8 cellular contexts compared by ENCODE assay signal in genomic region chr10:112793197-112793921, GRCh38.
DNase-seq lines count a peak whose midpoint lies in the region; ATAC-seq and TF ChIP-seq lines count a peak whose summit lies in the region.

No MANE protein-coding gene starts in this region.

- intact Hi-C loops in CD8-positive, alpha-beta T cell (cut with DNase I, micrococcal nuclease): no loop called here

- no peaks in the 10 kb centered on the region for H3K36me3 Mint-ChIP-seq in endodermal cell (ENCODE audit: low read depth)
- H3K36me3 Mint-ChIP-seq in CD8-positive, alpha-beta T cell: peaks cover 14% of the 10 kb centered on the region

- no peaks in the 10 kb centered on the region for H3K27me3 ChIP-seq in endodermal cell (ENCODE audit: control insufficient read depth, insufficient read depth, low read length, poor library complexity, severe bottlenecking)
- H3K27me3 ChIP-seq in neuronal stem cell (ENCODE audit: control insufficient read depth in 3 of 3, insufficient read depth in 3 of 3, low read depth in 1 of 3, low read length in 3 of 3): no peaks in the 10 kb centered on the region
- no peaks in the 10 kb centered on the region for H3K27me3 ChIP-seq in CD8-positive, alpha-beta T cell (ENCODE audit: insufficient read depth, low read length)

- peak overlapping the region; percentile 24 for H3K27ac Mint-ChIP-seq in endodermal cell
- no peak overlapping the region for H3K27ac Mint-ChIP-seq in CD8-positive, alpha-beta T cell

- H2AFZ ChIP-seq in neuronal stem cell (ENCODE audit: low read length): no peak overlapping the region

- TF ChIP-seq CTCF in LNCaP clone FGC (IDR thresholded peaks at IDR 0.05; ENCODE audit: control insufficient read depth, extremely low read depth, insufficient read depth) (no peak), endodermal cell (conservative IDR thresholded peaks at IDR 0.05) (no peak)
- no peak for TF ChIP-seq CTCF in CD8-positive, alpha-beta T cell (IDR thresholded peaks at IDR 0.05)

- no peak overlapping the region for H3K23ac ChIP-seq in neuronal stem cell (ENCODE audit: low read depth, low read length, poor library complexity)

- H4K8ac ChIP-seq in neuronal stem cell (ENCODE audit: low read depth, low read length): no peak overlapping the region

- H3K4me1 Mint-ChIP-seq in endodermal cell: peaks cover 45% of the 10 kb centered on the region
- H3K4me1 Mint-ChIP-seq in CD8-positive, alpha-beta T cell (ENCODE audit: low read depth): no peaks in the 10 kb centered on the region

- no peak overlapping the region for H3K4me2 ChIP-seq in neuronal stem cell (ENCODE audit: insufficient read depth, low read length, poor library complexity, severe bottlenecking)

- H3K9me3 Mint-ChIP-seq in endodermal cell: peaks cover 9% of the 10 kb centered on the region
- H3K9me3 Mint-ChIP-seq in CD8-positive, alpha-beta T cell: peaks cover 11% of the 10 kb centered on the region

- H3K79me1 ChIP-seq in neuronal stem cell (ENCODE audit: low read depth, low read length): no peaks in the 10 kb centered on the region

- no peak overlapping the region for H3K27ac ChIP-seq in endodermal cell (ENCODE audit: low read depth, low read length)
- peak overlapping the region; percentile 5 for H3K27ac ChIP-seq in neuronal stem cell (replicated peaks; ENCODE audit: low read length)
- H3K27ac ChIP-seq in CD8-positive, alpha-beta T cell (ENCODE audit: low read depth, low read length): no peak overlapping the region

- H2BK120ac ChIP-seq in neuronal stem cell (ENCODE audit: low read depth, low read length): no peak overlapping the region

- H3K27me3 Mint-ChIP-seq in endodermal cell (ENCODE audit: insufficient read depth): no peaks in the 10 kb centered on the region
- H3K27me3 Mint-ChIP-seq in CD8-positive, alpha-beta T cell (ENCODE audit: low read depth): no peaks in the 10 kb centered on the region

- no peak overlapping the region for H2BK12ac ChIP-seq in neuronal stem cell (ENCODE audit: low read length)

- no peak overlapping the region for H2BK15ac ChIP-seq in neuronal stem cell (ENCODE audit: low read length)

- H3K4ac ChIP-seq in neuronal stem cell (ENCODE audit: low read length): no peak overlapping the region

- H3K4me3 Mint-ChIP-seq in endodermal cell: no peak overlapping the region
- H3K4me3 Mint-ChIP-seq in CD8-positive, alpha-beta T cell: no peak overlapping the region

- no peak for ATAC-seq in CD8-positive, alpha-beta T cell
- no peak for ATAC-seq in GM21576 (IDR thresholded peaks at IDR 0.05; ENCODE audit: unreplicated experiment)

- H2BK5ac ChIP-seq in neuronal stem cell (ENCODE audit: low read length): no peak overlapping the region

- H3K4me3 ChIP-seq in LNCaP clone FGC (ENCODE audit: low read depth, low read length): no peak overlapping the region
- H3K4me3 ChIP-seq in endodermal cell (ENCODE audit: low read length): no peak overlapping the region
- no peak overlapping the region for H3K4me3 ChIP-seq in neuronal stem cell (ENCODE audit: low read length in 2 of 2)
- H3K4me3 ChIP-seq in CD8-positive, alpha-beta T cell (ENCODE audit: low read depth, low read length): no peak overlapping the region

- H3K4me1 ChIP-seq in endodermal cell (ENCODE audit: control insufficient read depth, insufficient read depth, low read length) (peaks cover 16% of the 10 kb centered on the region), neuronal stem cell (ENCODE audit: control insufficient read depth in 2 of 2, insufficient read depth in 1 of 2, low read depth in 1 of 2, low read length in 2 of 2) (peaks cover 20 to 29% of the 10 kb centered on the region in 2 donors)
- no peaks in the 10 kb centered on the region for H3K4me1 ChIP-seq in CD8-positive, alpha-beta T cell (ENCODE audit: insufficient read depth, low read length)

- H3K9ac ChIP-seq in endodermal cell (ENCODE audit: extremely low read depth, low read length, poor library complexity, severe bottlenecking): no peak overlapping the region
- H3K9ac ChIP-seq in neuronal stem cell (ENCODE audit: low read depth, low read length, poor library complexity): no peak overlapping the region

- POLR2A ChIA-PET in CD8-positive, alpha-beta T cell (lab: Charles Lee): no interaction called here

- CTCF ChIA-PET in CD8-positive, alpha-beta T cell (lab: Charles Lee): no interaction called here

- WGBS in endodermal cell (ENCODE audit: insufficient coverage in 1 of 2, insufficient read length in 1 of 2), 2 experiments: 68 to 71% methylated on average over 8 of the region's 8 CpGs
- WGBS in neuronal stem cell (ENCODE audit: extremely low coverage in 2 of 2, insufficient read length in 2 of 2, insufficient replicate concordance in 1 of 2), 2 donors: no CpG with 5 or more reads among the region's 8 CpGs

- H2AK5ac ChIP-seq in neuronal stem cell (ENCODE audit: low read depth, low read length): no peak overlapping the region

- DNase-seq in EH (ENCODE audit: low read depth) (peak; percentile 57), LNCaP clone FGC (ENCODE audit: low read depth) (peak; percentile 30), endodermal cell (no peak), neuronal stem cell (ENCODE audit: low spot score) (no peak), retina (no peak), mesenteric fat pad (ENCODE audit: low spot score) (no peak)
- DNase-seq in CD8-positive, alpha-beta T cell: no peak

- H3K36me3 ChIP-seq in endodermal cell (ENCODE audit: control insufficient read depth, insufficient read depth, low read length) (no peaks in the 10 kb centered on the region), neuronal stem cell (replicated peaks in 1 of 2; ENCODE audit: control insufficient read depth in 2 of 2, insufficient read depth in 2 of 2, low read length in 2 of 2) (no peaks in the 10 kb centered on the region)
- no peaks in the 10 kb centered on the region for H3K36me3 ChIP-seq in CD8-positive, alpha-beta T cell (ENCODE audit: insufficient read depth, low read length)

- H3K14ac ChIP-seq in neuronal stem cell (ENCODE audit: low read length): no peak overlapping the region

- no peak overlapping the region for H3K18ac ChIP-seq in neuronal stem cell (ENCODE audit: low read length)

- H4K91ac ChIP-seq in neuronal stem cell (ENCODE audit: low read depth, low read length, poor library complexity): no peak overlapping the region

- H3K9me3 ChIP-seq in endodermal cell (ENCODE audit: control insufficient read depth, low read length) (peaks cover 13% of the 10 kb centered on the region), neuronal stem cell (replicated peaks in 1 of 2; ENCODE audit: control insufficient read depth in 2 of 2, insufficient read depth in 1 of 2, low read depth in 1 of 2, low read length in 2 of 2) (peaks cover 3 to 9% of the 10 kb centered on the region in 2 donors)
- H3K9me3 ChIP-seq in CD8-positive, alpha-beta T cell (ENCODE audit: low read length): no peaks in the 10 kb centered on the region

Comparison
In these comparisons a context has a peak if more than half of its experiments do, and no peak if none do; other contexts are left out.
1. DNase-seq: peak in EH (single experiment) and LNCaP clone FGC (single experiment); none in endodermal cell (single experiment), neuronal stem cell (single experiment), CD8-positive, alpha-beta T cell (0 of 7), retina (single experiment) and mesenteric fat pad (single experiment).